Comparison of ENCODE assay signal across 1 cellular context in genomic region chr12:49550853-49551252, GRCh38.
A peak's percentile ranks its signal among the peaks of the same experiment; 100 is the strongest.
TF ChIP-seq lines count a peak whose summit lies in the region.

No MANE protein-coding gene starts in this region.

TF ChIP-seq in HepG2, 621 proteins besides CTCF, POLR2A, EP300 and RAD21 (continues in another document):
- TF ChIP-seq ZNF615 (CRISPR knock-in tag; IDR thresholded peaks at IDR 0.05; ENCODE audit: borderline replicate concordance), result no peak
- TF ChIP-seq KDM5A (IDR thresholded peaks at IDR 0.05; ENCODE audit: borderline replicate concordance, low read length), result no peak
- TF ChIP-seq SMYD3 (CRISPR knock-in tag; IDR thresholded peaks at IDR 0.05), result no peak
- no peak for TF ChIP-seq GTF3A (CRISPR knock-in tag; conservative IDR thresholded peaks at IDR 0.05)
- no peak for TF ChIP-seq SNAPC4 (CRISPR knock-in tag; IDR thresholded peaks at IDR 0.05)
- no peak for TF ChIP-seq ZNF34 (CRISPR knock-in tag; IDR thresholded peaks at IDR 0.05; ENCODE audit: borderline replicate concordance)
- peak; percentile 57; the same call in 1 of the 2 replicates for TF ChIP-seq TBX2 (CRISPR knock-in tag; IDR thresholded peaks at IDR 0.05; ENCODE audit: borderline replicate concordance)
- TF ChIP-seq ZFP1 (CRISPR knock-in tag; IDR thresholded peaks at IDR 0.05), result no peak
- no peak for TF ChIP-seq LCORL (IDR thresholded peaks at IDR 0.05)
- 0 out of 2 replicates have a peak, but pooled peaks have one; percentile 36 for TF ChIP-seq LCORL (CRISPR knock-in tag; IDR thresholded peaks at IDR 0.05)
- no peak for TF ChIP-seq AGO2 (optimal IDR thresholded peaks at IDR 0.05; ENCODE audit: low read depth, low read length)
- 0 out of 2 replicates have a peak, but pooled peaks have one; percentile 22 for TF ChIP-seq KAT8 (CRISPR knock-in tag; IDR thresholded peaks at IDR 0.05)
- TF ChIP-seq HDAC1 (CRISPR knock-in tag; IDR thresholded peaks at IDR 0.05), result 0 out of 2 replicates have a peak, but pooled peaks have one; percentile 21
- TF ChIP-seq GFI1 (CRISPR knock-in tag; IDR thresholded peaks at IDR 0.05; ENCODE audit: borderline replicate concordance), result no peak
- no peak for TF ChIP-seq MAFF (IDR thresholded peaks at IDR 0.05; ENCODE audit: low read depth, low read length)
- TF ChIP-seq GLMP (CRISPR knock-in tag; IDR thresholded peaks at IDR 0.05; ENCODE audit: borderline replicate concordance), result no peak
- no peak for TF ChIP-seq STAT5B (CRISPR knock-in tag; IDR thresholded peaks at IDR 0.05)
- TF ChIP-seq HOXA3 (CRISPR knock-in tag; IDR thresholded peaks at IDR 0.05), result peak; percentile 59; the same call in 1 of the 2 replicates
- no peak for TF ChIP-seq ZNF761 (CRISPR knock-in tag; conservative IDR thresholded peaks at IDR 0.05)
- TF ChIP-seq RXRA (CRISPR knock-in tag; IDR thresholded peaks at IDR 0.05), result peak; percentile 30; the same call in 1 of the 2 replicates
- TF ChIP-seq ZBTB26 (CRISPR knock-in tag; IDR thresholded peaks at IDR 0.05; ENCODE audit: borderline replicate concordance), result no peak
- TF ChIP-seq PAXIP1 (CRISPR knock-in tag; conservative IDR thresholded peaks at IDR 0.05), result peak; percentile 71
- TF ChIP-seq ZNF260 (CRISPR knock-in tag; IDR thresholded peaks at IDR 0.05; ENCODE audit: borderline replicate concordance, low read depth), result no peak
- TF ChIP-seq FOXK1 (CRISPR knock-in tag; IDR thresholded peaks at IDR 0.05; ENCODE audit: borderline replicate concordance, low read depth), result no peak
- 0 out of 2 replicates have a peak, but pooled peaks have one; percentile 29 for TF ChIP-seq POLR2AphosphoS5 (IDR thresholded peaks at IDR 0.05; ENCODE audit: low read depth, low read length)
- TF ChIP-seq PAWR (CRISPR knock-in tag; IDR thresholded peaks at IDR 0.05; ENCODE audit: borderline replicate concordance), result no peak
- TF ChIP-seq CREB3 (CRISPR knock-in tag; IDR thresholded peaks at IDR 0.05), result no peak
- no peak for TF ChIP-seq CBX2 (IDR thresholded peaks at IDR 0.05; ENCODE audit: low read depth, low read length)
- no peak for TF ChIP-seq CBX2 (CRISPR knock-in tag; IDR thresholded peaks at IDR 0.05; ENCODE audit: low read depth)
- TF ChIP-seq ZNF562 (CRISPR knock-in tag; IDR thresholded peaks at IDR 0.05; ENCODE audit: borderline replicate concordance), result no peak
- TF ChIP-seq SALL1 (CRISPR knock-in tag; IDR thresholded peaks at IDR 0.05), result peak; percentile 56
- no peak for TF ChIP-seq MBD4 (IDR thresholded peaks at IDR 0.05; ENCODE audit: borderline replicate concordance, low read length)
- TF ChIP-seq SIN3A (IDR thresholded peaks at IDR 0.05; ENCODE audit: borderline replicate concordance, low read depth, low read length), result no peak
- 0 out of 2 replicates have a peak, but pooled peaks have one; percentile 27 for TF ChIP-seq SOX13 (IDR thresholded peaks at IDR 0.05)
- TF ChIP-seq SOX13 (CRISPR knock-in tag; conservative IDR thresholded peaks at IDR 0.05 in 1 of 2, IDR thresholded peaks at IDR 0.05 in 1 of 2), result peak in 1 of 2 experiments; percentile 83; a peak in 2 of 4 replicates
- no peak for TF ChIP-seq ZNF180 (CRISPR knock-in tag; IDR thresholded peaks at IDR 0.05; ENCODE audit: borderline replicate concordance, low read depth)
- no peak for TF ChIP-seq RBM22 (optimal IDR thresholded peaks at IDR 0.05; ENCODE audit: low read length)
- TF ChIP-seq HOXD1 (CRISPR knock-in tag; IDR thresholded peaks at IDR 0.05), result no peak
- no peak for TF ChIP-seq SRY (CRISPR knock-in tag; IDR thresholded peaks at IDR 0.05)
- no peak for TF ChIP-seq ZFP90 (CRISPR knock-in tag; IDR thresholded peaks at IDR 0.05; ENCODE audit: borderline replicate concordance)
- TF ChIP-seq FOXA1 (IDR thresholded peaks at IDR 0.05), result no peak
- no peak for TF ChIP-seq FOXA1 (CRISPR knock-in tag; IDR thresholded peaks at IDR 0.05)
- TF ChIP-seq TAF15 (IDR thresholded peaks at IDR 0.05; ENCODE audit: low read depth, low read length, poor library complexity, severe bottlenecking), result no peak
- TF ChIP-seq HDAC2 (CRISPR knock-in tag; IDR thresholded peaks at IDR 0.05), result no peak
- no peak for TF ChIP-seq ZNF407 (CRISPR knock-in tag; IDR thresholded peaks at IDR 0.05; ENCODE audit: not compliant biosample characterization)
